1 cellular context compared by ENCODE assay signal in genomic region chr5:140157032-140157781, GRCh38.
TF ChIP-seq lines count a peak whose summit lies in the region.

No MANE protein-coding gene starts in this region.

TF ChIP-seq in HepG2, 621 proteins besides CTCF, POLR2A, EP300 and RAD21 (continued from another document and continues in another):
- TF ChIP-seq ZBTB10 (CRISPR knock-in tag; IDR thresholded peaks at IDR 0.05; ENCODE audit: borderline replicate concordance) (no peak), ZNF652 (CRISPR knock-in tag; IDR thresholded peaks at IDR 0.05; ENCODE audit: borderline replicate concordance, low read depth) (0 out of 2 replicates have a peak, but pooled peaks have one; percentile 8), NONO (IDR thresholded peaks at IDR 0.05) (no peak), NONO (CRISPR knock-in tag; conservative IDR thresholded peaks at IDR 0.05) (0 out of 2 replicates have a peak, but pooled peaks have one; percentile 48), ZBTB1 (CRISPR knock-in tag; IDR thresholded peaks at IDR 0.05; ENCODE audit: borderline replicate concordance) (no peak), ZFY (CRISPR knock-in tag; IDR thresholded peaks at IDR 0.05) (peak; percentile 26; the same call in 1 of the 2 replicates), ZNF546 (CRISPR knock-in tag; conservative IDR thresholded peaks at IDR 0.05) (no peak), ZNF501 (CRISPR knock-in tag; IDR thresholded peaks at IDR 0.05) (0 out of 2 replicates have a peak, but pooled peaks have one; percentile 39), ZNF878 (CRISPR knock-in tag; IDR thresholded peaks at IDR 0.05) (no peak), TARDBP (CRISPR knock-in tag; IDR thresholded peaks at IDR 0.05) (no peak; the same call in 1 of the 2 replicates), SPEN (CRISPR knock-in tag; IDR thresholded peaks at IDR 0.05; ENCODE audit: low read depth) (peak; percentile 39; the same call in 1 of the 2 replicates), MED1 (CRISPR knock-in tag; IDR thresholded peaks at IDR 0.05) (peak; percentile 46; the same call in 1 of the 2 replicates), ZSCAN12 (CRISPR knock-in tag; IDR thresholded peaks at IDR 0.05) (no peak), TCF12 (IDR thresholded peaks at IDR 0.05) (no peak), TCF12 (CRISPR knock-in tag; IDR thresholded peaks at IDR 0.05) (no peak), SMC3 (IDR thresholded peaks at IDR 0.05; ENCODE audit: low read length) (peak; percentile 76), HNRNPL (IDR thresholded peaks at IDR 0.05; ENCODE audit: low read depth, low read length) (no peak), PAWR (CRISPR knock-in tag; IDR thresholded peaks at IDR 0.05; ENCODE audit: borderline replicate concordance) (no peak), MAFF (IDR thresholded peaks at IDR 0.05; ENCODE audit: low read depth, low read length) (no peak), KDM2A (CRISPR knock-in tag; IDR thresholded peaks at IDR 0.05; ENCODE audit: borderline replicate concordance, low read depth) (peak; percentile 82; the same call in 1 of the 2 replicates), ARID5B (CRISPR knock-in tag; IDR thresholded peaks at IDR 0.05) (peak; percentile 54; the same call in 1 of the 2 replicates), ZMYM3 (CRISPR knock-in tag; IDR thresholded peaks at IDR 0.05) (peak; percentile 20; the same call in 1 of the 2 replicates), KDM4B (CRISPR knock-in tag; IDR thresholded peaks at IDR 0.05) (no peak), ELF3 (CRISPR knock-in tag; IDR thresholded peaks at IDR 0.05) (peak; percentile 56; the same call in 1 of the 2 replicates), KIAA2018 (CRISPR knock-in tag; IDR thresholded peaks at IDR 0.05; ENCODE audit: borderline replicate concordance) (no peak), THRA (CRISPR knock-in tag; IDR thresholded peaks at IDR 0.05; ENCODE audit: borderline replicate concordance) (peak; percentile 56; the same call in 1 of the 2 replicates), LBX2 (CRISPR knock-in tag; IDR thresholded peaks at IDR 0.05; ENCODE audit: borderline replicate concordance) (no peak), RXRA (CRISPR knock-in tag; IDR thresholded peaks at IDR 0.05) (0 out of 2 replicates have a peak, but pooled peaks have one; percentile 53), SMAD3 (CRISPR knock-in tag; IDR thresholded peaks at IDR 0.05) (peak; percentile 77; the same call in 1 of the 2 replicates), GABPB1 (CRISPR knock-in tag; IDR thresholded peaks at IDR 0.05) (peak; percentile 62; the same call in 1 of the 2 replicates), ZMYM4 (CRISPR knock-in tag; IDR thresholded peaks at IDR 0.05) (peak; percentile 47; the same call in 1 of the 2 replicates), ELF1 (CRISPR knock-in tag; IDR thresholded peaks at IDR 0.05) (0 out of 2 replicates have a peak, but pooled peaks have one; percentile 21), ETV5 (CRISPR knock-in tag; IDR thresholded peaks at IDR 0.05; ENCODE audit: borderline replicate concordance) (peak; percentile 81; the same call in 1 of the 2 replicates), ERF (CRISPR knock-in tag; IDR thresholded peaks at IDR 0.05) (peak; percentile 78; the same call in 1 of the 2 replicates), KDM5A (IDR thresholded peaks at IDR 0.05; ENCODE audit: borderline replicate concordance, low read length) (no peak), ARID4A (CRISPR knock-in tag; IDR thresholded peaks at IDR 0.05; ENCODE audit: borderline replicate concordance) (peak; percentile 37; the same call in 1 of the 2 replicates), NFE2 (CRISPR knock-in tag; IDR thresholded peaks at IDR 0.05) (no peak), HNRNPK (IDR thresholded peaks at IDR 0.05; ENCODE audit: low read depth, low read length, poor library complexity, severe bottlenecking) (no peak), SOX5 (CRISPR knock-in tag; IDR thresholded peaks at IDR 0.05; ENCODE audit: borderline replicate concordance) (peak; percentile 76; the same call in 1 of the 2 replicates), ZMYM2 (CRISPR knock-in tag; IDR thresholded peaks at IDR 0.05) (no peak), NFKB2 (CRISPR knock-in tag; IDR thresholded peaks at IDR 0.05; ENCODE audit: borderline replicate concordance) (peak; percentile 29; the same call in 1 of the 2 replicates), NFYB (CRISPR knock-in tag; IDR thresholded peaks at IDR 0.05) (peak; percentile 77), DNMT3B (CRISPR knock-in tag; conservative IDR thresholded peaks at IDR 0.05) (0 out of 2 replicates have a peak, but pooled peaks have one; percentile 29)
